9 cellular contexts compared by ENCODE assay signal in the genomic region with DNA sequence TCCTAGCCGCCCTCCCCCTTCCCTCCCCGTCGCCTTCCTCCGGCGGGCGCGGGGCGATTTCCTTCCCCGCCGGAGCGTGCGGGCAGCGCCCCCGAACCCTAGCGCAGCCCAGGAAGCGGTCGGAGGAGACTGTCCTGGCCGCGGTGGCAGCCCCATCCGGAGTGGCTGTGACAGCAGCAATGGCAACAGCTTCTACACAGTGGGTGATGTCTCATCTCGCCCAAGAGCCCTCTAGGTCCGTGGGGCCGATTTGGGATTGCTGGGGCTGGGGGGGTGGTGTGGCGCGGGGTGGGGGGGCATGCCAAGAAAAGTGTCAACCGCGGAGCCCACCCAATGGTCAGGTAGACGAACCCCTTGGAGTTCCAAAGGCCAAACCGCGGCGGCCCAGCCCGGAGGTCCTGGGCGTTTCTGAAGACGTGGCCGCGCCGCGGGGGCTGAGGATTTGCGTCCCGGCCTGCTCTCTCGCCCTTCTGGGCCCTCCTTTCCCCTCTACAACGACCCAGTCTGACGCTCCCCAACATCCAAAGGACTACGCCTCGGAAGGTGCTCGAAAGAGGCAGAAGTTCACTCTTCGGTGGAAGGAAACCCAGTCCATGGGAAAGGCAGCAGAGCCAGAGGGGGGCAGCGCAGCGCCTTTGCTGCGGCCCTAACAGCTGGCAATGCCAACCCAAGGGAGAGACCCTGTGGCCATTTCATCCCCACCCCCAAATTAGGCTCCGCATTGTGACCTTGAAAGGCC. TPM values are rescaled to one million over a fixed set of nuclear protein-coding genes. Genes with fewer than 3 reads are reported as not detected.
DNase-seq lines count a peak whose midpoint lies in the region; ATAC-seq and TF ChIP-seq lines count a peak whose summit lies in the region.
"Had no signal": no experiment of that assay in that cellular context is flagged by ENCODE, and none has a peak within 500 bp of the region (broad histone marks: within the 10 kb centered on the region; RNA-seq: fewer than 3 reads in every experiment).

No MANE protein-coding gene starts in this region.

- H3K27ac Mint-ChIP-seq in activated CD4-positive, alpha-beta T cell treated with anti-CD3 and anti-CD28 coated beads, Interleukin-2, amount 10 ng/mL, durations not matched to agents 24 days and 14 days = no peak overlapping the region

- H3K4me1 Mint-ChIP-seq in activated CD4-positive, alpha-beta T cell treated with anti-CD3 and anti-CD28 coated beads, Interleukin-2, amount 10 ng/mL, durations not matched to agents 24 days and 14 days = peaks cover 3% of the 10 kb centered on the region

- H3K9me3 Mint-ChIP-seq in activated CD4-positive, alpha-beta T cell treated with anti-CD3 and anti-CD28 coated beads, Interleukin-2, amount 10 ng/mL, durations not matched to agents 24 days and 14 days = no peaks in the 10 kb centered on the region

- TF ChIP-seq CTCF in breast epithelium (IDR thresholded peaks at IDR 0.05) (no peak), lower lobe of right lung (IDR thresholded peaks at IDR 0.05) (no peak), upper lobe of right lung (IDR thresholded peaks at IDR 0.05) (no peak)

- H3K27me3 ChIP-seq in breast epithelium (peaks cover 0 to 73% of the 10 kb centered on the region in 2 donors), lower lobe of right lung (ENCODE audit: low read depth) (peaks cover 96% of the 10 kb centered on the region), upper lobe of right lung (peaks cover 95% of the 10 kb centered on the region)

- peak overlapping the region; percentile 38 for H3K4me3 Mint-ChIP-seq in activated CD4-positive, alpha-beta T cell treated with anti-CD3 and anti-CD28 coated beads, Interleukin-2, amount 10 ng/mL, durations not matched to agents 24 days and 14 days

- H3K27ac ChIP-seq in breast epithelium (peak overlapping the region; percentile 37 to 92), lower lobe of right lung (no peak overlapping the region), upper lobe of right lung (no peak overlapping the region)

- H3K4me3 ChIP-seq in breast epithelium (peak overlapping the region; percentile 60 to 85 (median 84)), lower lobe of right lung (peak overlapping the region; percentile 49), upper lobe of right lung (peak overlapping the region; percentile 43)

- DNase-seq in activated CD4-positive, alpha-beta T cell treated with anti-CD3 and anti-CD28 coated beads, Interleukin-2, amount 10 ng/mL, durations not matched to agents 24 days and 14 days = no peak
- no peak for DNase-seq in activated CD4-positive, alpha-beta T cell treated with anti-CD3 and anti-CD28 coated beads, Interleukin-2, amount 50 U/mL, for 48 hours
- DNase-seq in breast epithelium (ENCODE audit: low spot score in 2 of 2) = no peak
- DNase-seq in lower lobe of right lung = no peak
- DNase-seq in upper lobe of right lung = no peak
- DNase-seq in 8988T = no peak
- DNase-seq in activated T-cell treated with anti-CD3 and anti-CD28 coated beads for 4 hours = no peak
- DNase-seq in SHP77 treated with DMSO at 0.1 percent for 48 hours (lab: John Stamatoyannopoulos, UW) = no peak

- peak in 1 of 2 donors; percentile 44 for ATAC-seq in lower lobe of right lung
- ATAC-seq in upper lobe of right lung = peak; percentile 33

- no peaks in the 10 kb centered on the region for H3K4me1 ChIP-seq in breast epithelium
- peaks cover 23% of the 10 kb centered on the region for H3K4me1 ChIP-seq in lower lobe of right lung
- no peaks in the 10 kb centered on the region for H3K4me1 ChIP-seq in upper lobe of right lung

- H3K36me3 ChIP-seq in breast epithelium (no peaks in the 10 kb centered on the region), lower lobe of right lung (no peaks in the 10 kb centered on the region), upper lobe of right lung (no peaks in the 10 kb centered on the region)

- TF ChIP-seq POLR2A in breast epithelium (IDR thresholded peaks at IDR 0.05) = no peak

- H3K9me3 ChIP-seq in breast epithelium = no peaks in the 10 kb centered on the region
- no peaks in the 10 kb centered on the region for H3K9me3 ChIP-seq in lower lobe of right lung
- no peaks in the 10 kb centered on the region for H3K9me3 ChIP-seq in upper lobe of right lung

- H3K27me3 Mint-ChIP-seq in activated CD4-positive, alpha-beta T cell treated with anti-CD3 and anti-CD28 coated beads, Interleukin-2, amount 10 ng/mL, durations not matched to agents 24 days and 14 days = peaks cover 60% of the 10 kb centered on the region

- H3K36me3 Mint-ChIP-seq in activated CD4-positive, alpha-beta T cell treated with anti-CD3 and anti-CD28 coated beads, Interleukin-2, amount 10 ng/mL, durations not matched to agents 24 days and 14 days (ENCODE audit: low read depth) = peaks cover 3% of the 10 kb centered on the region

- intact Hi-C loops in activated CD4-positive, alpha-beta T cell treated with anti-CD3 and anti-CD28 coated beads, Interleukin-2, amount 10 ng/mL, durations not matched to agents 24 days and 14 days (cut with micrococcal nuclease) = no loop called here
- intact Hi-C loops in breast epithelium (cut with DNase I; ENCODE audit: low total_unique reads) (loop anchor here (1.0 kb wide), 1 partner anchor 13 kb away; no protein-coding TSS in a partner anchor), lower lobe of right lung (cut with DNase I) (no loop called here), upper lobe of right lung (cut with DNase I) (no loop called here)

RNA-seq across cellular contexts. Expression of gene TWIST1, which starts 0.6 kb away (rescaled TPM):
- 7.5 and 8.1 TPM in 2 replicates for total RNA-seq in activated CD4-positive, alpha-beta T cell treated with anti-CD3 and anti-CD28 coated beads, Interleukin-2, amount 10 ng/mL, durations not matched to agents 24 days and 14 days
- total RNA-seq in breast epithelium (10 to 100 TPM in 2 of 3 donors, 1 to 10 TPM in 1; 7.2 to 99.5 (median 60.0) TPM), lower lobe of right lung (not detected), upper lobe of right lung (not detected)
- total RNA-seq: HT-29 had no signal

RNA-seq across cellular contexts. Expression of gene FERD3L, which starts 27.2 kb away (rescaled TPM):
- not detected in 2 replicates for total RNA-seq in activated CD4-positive, alpha-beta T cell treated with anti-CD3 and anti-CD28 coated beads, Interleukin-2, amount 10 ng/mL, durations not matched to agents 24 days and 14 days
- total RNA-seq in breast epithelium = not detected
- not detected for total RNA-seq in lower lobe of right lung
- total RNA-seq in upper lobe of right lung = not detected
- total RNA-seq: HT-29 had no signal

Comparison
In these comparisons a context has a peak if more than half of its experiments do, and no peak if none do; other contexts are left out.
1. H3K27ac ChIP-seq: peak in breast epithelium (2 of 2); none in lower lobe of right lung (single experiment) and upper lobe of right lung (single experiment).
2. Peak in every context shown above with its lines, with median percentiles within 50 percentile points of each other: H3K4me3 ChIP-seq.